In the genomic region with DNA sequence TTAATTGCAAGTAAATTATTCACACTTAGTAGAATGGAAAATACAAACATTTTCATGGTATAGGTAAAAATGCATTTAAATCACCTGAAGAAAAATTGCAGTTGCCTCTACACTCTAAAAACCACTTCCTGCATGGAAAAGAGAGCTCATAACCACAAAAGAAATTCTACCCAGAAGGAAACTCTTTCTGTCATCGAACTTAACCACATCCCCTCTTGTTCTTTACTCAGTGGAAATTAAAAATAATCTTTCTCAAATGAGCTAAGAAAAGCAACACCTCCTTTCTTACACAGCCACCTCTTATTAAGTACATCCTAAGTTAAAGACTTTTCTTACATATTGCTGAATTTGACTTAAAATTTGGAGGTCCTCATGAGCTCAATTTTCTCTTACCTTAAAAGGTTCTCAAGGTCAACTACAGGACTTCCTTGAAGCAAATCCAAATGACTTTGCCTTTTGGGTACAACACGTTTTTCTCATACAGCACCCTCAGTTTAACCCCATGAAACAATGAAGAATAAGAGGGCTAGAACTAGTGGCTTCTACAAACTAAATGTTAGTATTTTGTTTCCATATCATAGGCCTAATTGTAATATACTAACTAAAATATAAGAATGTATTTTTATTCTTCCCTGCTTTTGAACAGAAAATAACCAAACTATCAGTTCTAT, we compare ENCODE assay signal across 9 cellular contexts.
DNase-seq lines count a peak whose midpoint lies in the region; ATAC-seq and TF ChIP-seq lines count a peak whose summit lies in the region.
"Had no signal": no experiment of that assay in that cellular context is flagged by ENCODE, and none has a peak within 500 bp of the region (broad histone marks: within the 10 kb centered on the region; RNA-seq: fewer than 3 reads in every experiment).

No MANE protein-coding gene starts in this region.

- peak; percentile 75 for DNase-seq in M059J (ENCODE audit: low read depth)
- DNase-seq in mucosa of descending colon, result no peak
- DNase-seq in NCI-H128 (lab: John Stamatoyannopoulos, UW; ENCODE audit: unreplicated experiment), result no peak
- no peak for DNase-seq in DMS114 treated with DMSO at 0.1 percent for 48 hours (lab: John Stamatoyannopoulos, UW; ENCODE audit: unreplicated experiment)
- DNase-seq in stimulated activated CD4-positive, alpha-beta T cell treated with anti-CD3 and anti-CD28 coated beads, Interleukin-4, amount 100 ng/mL, for 4 hours, result no peak
- no peak for DNase-seq in T1000 (lab: John Stamatoyannopoulos, UW)
- DNase-seq: left cardiac atrium had no signal

- intact Hi-C loops in mucosa of descending colon (cut with DNase I, micrococcal nuclease), result no loop called here

- H3K4me1 ChIP-seq in mucosa of descending colon (ENCODE audit: low read depth), result no peaks in the 10 kb centered on the region

- TF ChIP-seq CTCF in mucosa of descending colon (IDR thresholded peaks at IDR 0.05), result no peak

- no peaks in the 10 kb centered on the region for H3K9me3 ChIP-seq in mucosa of descending colon

- ATAC-seq in GM18873 (IDR thresholded peaks at IDR 0.05; ENCODE audit: low FRiP score, unreplicated experiment), result peak; percentile 89
- ATAC-seq in HG02610 (IDR thresholded peaks at IDR 0.05; ENCODE audit: unreplicated experiment), result peak; percentile 81
- peak; percentile 57 for ATAC-seq in mucosa of descending colon

- no peak overlapping the region for H3K4me3 ChIP-seq in mucosa of descending colon

- H3K36me3 ChIP-seq in mucosa of descending colon (ENCODE audit: low read depth), result no peaks in the 10 kb centered on the region
